Comparison of ENCODE assay signal across 8 cellular contexts in genomic region chr20:18288748-18289705, GRCh38. TPM values are rescaled to one million over a fixed set of nuclear protein-coding genes. Genes with fewer than 3 reads are reported as not detected.
A peak's percentile ranks its signal among the peaks of the same experiment; 100 is the strongest.
DNase-seq lines count a peak whose midpoint lies in the region; ATAC-seq, FAIRE-seq and TF ChIP-seq lines count a peak whose summit lies in the region.

No MANE protein-coding gene starts in this region.

- CTCF ChIA-PET in activated B cell treated with CpG ODN at 0.5 μM for 24 hours (lab: Charles Lee), result interaction anchor here (1.0 to 2.1 kb wide), 2 partner anchors 13 to 606 kb away, joined by 3 to 7 read pairs; partner anchors contain the start of gene RRBP1

- FAIRE-seq in H54 (lab: Jason Lieb, UNC), result no peak

- POLR2A ChIA-PET in activated B cell treated with CpG ODN at 0.5 μM for 24 hours (lab: Charles Lee), result interaction anchor here (0.7 to 2.7 kb wide), 14 partner anchors 151 to 1764 kb away, joined by 3 to 32 read pairs (median 6); partner anchors contain the start of genes CFAP61, CRNKL1, DSTN and DZANK1

- H3K9ac ChIP-seq in rectal smooth muscle tissue (ENCODE audit: low read length), result peak overlapping the region; percentile 76

- H3K27ac Mint-ChIP-seq in activated B cell treated with CpG ODN at 0.5 μM for 24 hours, result peak overlapping the region; percentile 97

- H3K27me3 Mint-ChIP-seq in activated B cell treated with CpG ODN at 0.5 μM for 24 hours, result peaks cover 13% of the 10 kb centered on the region

- DNase-seq in Ammon's horn (ENCODE audit: low spot score) (peak; percentile 36), H54 (ENCODE audit: insufficient read length, low spot score) (peak; percentile 5), activated B cell treated with CpG ODN at 0.5 μM for 24 hours (no peak), foreskin fibroblast (peak in 1 of 2 donors; percentile 42), NCI-H345 (lab: John Stamatoyannopoulos, UW) (no peak)

- H3K4me1 ChIP-seq in rectal smooth muscle tissue (ENCODE audit: control insufficient read depth, insufficient read depth, low read length), result peaks cover 6% of the 10 kb centered on the region

- no peaks in the 10 kb centered on the region for H3K27me3 ChIP-seq in rectal smooth muscle tissue (ENCODE audit: control insufficient read depth, insufficient read depth, low read length)

- H3K36me3 ChIP-seq in rectal smooth muscle tissue (ENCODE audit: control insufficient read depth, insufficient read depth, low read length), result peaks cover 3% of the 10 kb centered on the region

- no peak for ATAC-seq in activated B cell treated with CpG ODN at 0.5 μM for 24 hours (ENCODE audit: low read depth)
- ATAC-seq in GM19035 (IDR thresholded peaks at IDR 0.05; ENCODE audit: unreplicated experiment), result no peak
- no peak for ATAC-seq in GM21786 (IDR thresholded peaks at IDR 0.05; ENCODE audit: unreplicated experiment)

- H3K36me3 Mint-ChIP-seq in activated B cell treated with CpG ODN at 0.5 μM for 24 hours (ENCODE audit: low read depth), result peaks cover 37% of the 10 kb centered on the region

- peak overlapping the region; percentile 94 for H3K27ac ChIP-seq in rectal smooth muscle tissue (ENCODE audit: low read depth, low read length)

- H3K9me3 Mint-ChIP-seq in activated B cell treated with CpG ODN at 0.5 μM for 24 hours, result peaks cover 13% of the 10 kb centered on the region

- H3K4me1 Mint-ChIP-seq in activated B cell treated with CpG ODN at 0.5 μM for 24 hours, result peaks cover 29% of the 10 kb centered on the region

- TF ChIP-seq CTCF in activated B cell treated with CpG ODN at 0.5 μM for 24 hours (IDR thresholded peaks at IDR 0.05), result no peak
- TF ChIP-seq CTCF in foreskin fibroblast (IDR thresholded peaks at IDR 0.05; ENCODE audit: low read depth, low read length), result no peak

- H3K4me3 ChIP-seq in foreskin fibroblast (ENCODE audit: low read depth in 1 of 2, low read length in 2 of 2) (peak overlapping the region; percentile 79 to 87), rectal smooth muscle tissue (ENCODE audit: low read length) (peak overlapping the region; percentile 88)

- TF ChIP-seq POLR2A in H54 (IDR thresholded peaks at IDR 0.05; ENCODE audit: low read depth, low read length), result no peak

- intact Hi-C loops in activated B cell treated with CpG ODN at 0.5 μM for 24 hours (cut with micrococcal nuclease), result loop anchor here (1.0 to 5.0 kb wide), 13 partner anchors 124 to 1763 kb away; partner anchors contain the start of genes CFAP61, CRNKL1, DSTN and DZANK1

- H3K4me3 Mint-ChIP-seq in activated B cell treated with CpG ODN at 0.5 μM for 24 hours, result peak overlapping the region; percentile 92

RNA-seq across cellular contexts. Expression of gene ZNF133, which starts 0.7 kb away (rescaled TPM):
- 7.7 and 8.0 TPM in 2 replicates for total RNA-seq in activated B cell treated with CpG ODN at 0.5 μM for 24 hours

Comparison
In these comparisons a context has a peak if more than half of its experiments do, and no peak if none do; other contexts are left out.
1. DNase-seq: peak in Ammon's horn (single experiment) and H54 (single experiment); none in activated B cell treated with CpG ODN at 0.5 μM for 24 hours (single experiment) and NCI-H345 (single experiment).